Comparison of ENCODE assay signal across 1 cellular context in genomic region chr6:34887753-34888440, GRCh38.
TF ChIP-seq lines count a peak whose summit lies in the region.

TSS of gene TAF11 (minus strand) at chr6:34888042. CDS start at chr6:34887957, 85 bp downstream.

TF ChIP-seq in HepG2, 621 proteins besides CTCF, POLR2A, EP300 and RAD21 (continued from another document and continues in another):
- TF ChIP-seq MLXIP (CRISPR knock-in tag; IDR thresholded peaks at IDR 0.05; ENCODE audit: borderline replicate concordance) (no peak), WIZ (CRISPR knock-in tag; IDR thresholded peaks at IDR 0.05) (no peak), TCF12 (IDR thresholded peaks at IDR 0.05) (no peak), TCF12 (CRISPR knock-in tag; IDR thresholded peaks at IDR 0.05) (0 out of 2 replicates have a peak, but pooled peaks have one; percentile 37), ZFX (CRISPR knock-in tag; IDR thresholded peaks at IDR 0.05; ENCODE audit: low read depth) (peak; percentile 95), ZSCAN9 (CRISPR knock-in tag; IDR thresholded peaks at IDR 0.05; ENCODE audit: borderline replicate concordance) (peak; percentile 81; the same call in 1 of the 2 replicates), UBTF (CRISPR knock-in tag; IDR thresholded peaks at IDR 0.05) (peak; percentile 66), ZNF224 (CRISPR knock-in tag; IDR thresholded peaks at IDR 0.05) (peak; percentile 61; the same call in 1 of the 2 replicates), ZNF777 (CRISPR knock-in tag; IDR thresholded peaks at IDR 0.05) (peak; percentile 64), ZBTB26 (CRISPR knock-in tag; IDR thresholded peaks at IDR 0.05; ENCODE audit: borderline replicate concordance) (peak; percentile 77), ZNF713 (CRISPR knock-in tag; IDR thresholded peaks at IDR 0.05) (no peak), MXI1 (IDR thresholded peaks at IDR 0.05; ENCODE audit: borderline replicate concordance, low read depth, low read length) (peak; percentile 97; the same call in 1 of the 3 replicates), ZNF225 (CRISPR knock-in tag; IDR thresholded peaks at IDR 0.05) (peak; percentile 64), GMEB2 (CRISPR knock-in tag; IDR thresholded peaks at IDR 0.05; ENCODE audit: low read depth) (peak; percentile 78), TMF1 (CRISPR knock-in tag; IDR thresholded peaks at IDR 0.05; ENCODE audit: low read depth) (peak; percentile 75), SIN3A (IDR thresholded peaks at IDR 0.05; ENCODE audit: borderline replicate concordance, low read depth, low read length) (peak; percentile 97), PHF5A (CRISPR knock-in tag; IDR thresholded peaks at IDR 0.05; ENCODE audit: low read depth, unreplicated experiment) (peak; percentile 44), SNAPC4 (CRISPR knock-in tag; IDR thresholded peaks at IDR 0.05) (peak; percentile 53; the same call in 1 of the 2 replicates), NFKB2 (CRISPR knock-in tag; IDR thresholded peaks at IDR 0.05; ENCODE audit: borderline replicate concordance) (peak; percentile 93; the same call in 1 of the 2 replicates), ZSCAN12 (CRISPR knock-in tag; IDR thresholded peaks at IDR 0.05) (0 out of 2 replicates have a peak, but pooled peaks have one; percentile 10), BHLHE40 (IDR thresholded peaks at IDR 0.05; ENCODE audit: low read length) (0 out of 2 replicates have a peak, but pooled peaks have one; percentile 29), ZNF790 (CRISPR knock-in tag; IDR thresholded peaks at IDR 0.05; ENCODE audit: borderline replicate concordance) (peak; percentile 71; the same call in 1 of the 2 replicates), THAP9 (CRISPR knock-in tag; IDR thresholded peaks at IDR 0.05; ENCODE audit: borderline replicate concordance) (peak; percentile 75), U2AF2 (IDR thresholded peaks at IDR 0.05; ENCODE audit: low read depth, low read length) (0 out of 2 replicates have a peak, but pooled peaks have one; percentile 60), ZNF414 (CRISPR knock-in tag; IDR thresholded peaks at IDR 0.05) (no peak), ZBTB44 (CRISPR knock-in tag; IDR thresholded peaks at IDR 0.05) (peak; percentile 26; the same call in 1 of the 2 replicates), ZNF878 (CRISPR knock-in tag; IDR thresholded peaks at IDR 0.05) (peak; percentile 95), E2F2 (CRISPR knock-in tag; IDR thresholded peaks at IDR 0.05; ENCODE audit: borderline replicate concordance) (0 out of 2 replicates have a peak, but pooled peaks have one; percentile 59), ZSCAN31 (CRISPR knock-in tag; IDR thresholded peaks at IDR 0.05; ENCODE audit: low read depth) (0 out of 2 replicates have a peak, but pooled peaks have one; percentile 32), AGO1 (IDR thresholded peaks at IDR 0.05; ENCODE audit: low read depth, low read length, poor library complexity, severe bottlenecking) (no peak), NFKBIZ (CRISPR knock-in tag; IDR thresholded peaks at IDR 0.05) (peak; percentile 85; the same call in 1 of the 2 replicates), ATF3 (CRISPR knock-in tag; IDR thresholded peaks at IDR 0.05) (peak; percentile 72; the same call in 1 of the 2 replicates), NFATC3 (CRISPR knock-in tag; IDR thresholded peaks at IDR 0.05) (0 out of 2 replicates have a peak, but pooled peaks have one; percentile 82), ZNF792 (CRISPR knock-in tag; IDR thresholded peaks at IDR 0.05) (peak; percentile 74), MLX (CRISPR knock-in tag; IDR thresholded peaks at IDR 0.05) (peak; percentile 40; the same call in 1 of the 2 replicates)
